25 cellular contexts compared by ENCODE assay signal in the genomic region with DNA sequence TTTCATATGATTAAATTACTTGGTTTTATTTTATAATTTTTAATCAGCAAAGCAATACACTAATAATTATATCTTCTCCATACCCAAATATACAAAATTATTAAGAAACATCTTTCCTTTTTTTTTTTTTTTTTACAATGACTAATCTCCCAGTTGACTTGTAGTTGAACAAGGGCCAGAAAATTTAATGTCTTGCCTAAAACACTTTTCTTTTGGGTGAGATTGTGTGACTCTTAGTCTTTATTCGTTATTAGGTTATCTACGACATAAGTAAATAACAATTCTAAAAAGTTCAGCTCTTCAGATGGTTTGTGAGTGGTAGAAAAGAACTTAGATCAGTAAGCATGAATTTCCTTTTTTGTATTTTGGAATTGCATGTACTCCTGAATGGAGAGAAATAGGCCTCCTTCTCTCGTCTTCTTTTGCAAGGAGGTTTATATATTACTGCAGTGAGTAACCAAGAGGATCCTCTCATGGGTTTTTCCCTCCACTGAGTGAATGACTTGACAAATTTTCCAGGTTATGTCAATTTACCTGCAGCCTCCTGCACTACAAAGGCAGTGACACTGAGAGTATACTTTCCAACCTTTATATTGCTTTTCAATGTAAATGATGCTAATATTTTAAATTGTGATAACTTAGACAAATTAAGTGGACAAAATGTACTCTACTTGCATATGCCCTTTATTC.
"Had no signal": no experiment of that assay in that cellular context is flagged by ENCODE, and none has a peak within 500 bp of the region (broad histone marks: within the 10 kb centered on the region; RNA-seq: fewer than 3 reads in every experiment).

No MANE protein-coding gene starts in this region.

- H3K4me3 ChIP-seq: coronary artery, dorsolateral prefrontal cortex, left lung, lower lobe of right lung, upper lobe of right lung had no signal

- ATAC-seq: activated T-cell treated with anti-CD3 and anti-CD28 coated beads, Interleukin-2, amount 50 U/mL, for 72 hours; left lung; lower lobe of right lung; naive thymus-derived CD8-positive, alpha-beta T cell; right cardiac atrium; stimulated activated effector memory CD8-positive, alpha-beta T cell treated with anti-CD3 and anti-CD28 coated beads, Interleukin-12 subunit alpha, Interleukin-12 subunit beta, amount 100 ng/mL, for 72 hours; upper lobe of right lung had no signal

- H3K27ac ChIP-seq: coronary artery, dorsolateral prefrontal cortex, left lung, lower lobe of right lung, upper lobe of right lung, VCaP had no signal

- H3K36me3 ChIP-seq: left lung, lower lobe of right lung, upper lobe of right lung had no signal

- FAIRE-seq: bronchial epithelial cell, frontal cortex, TTC549 had no signal

- H3K4me1 ChIP-seq: lower lobe of right lung, upper lobe of right lung had no signal

- H3K27me3 ChIP-seq: dorsolateral prefrontal cortex, left lung, upper lobe of right lung had no signal

- DNase-seq: activated CD4-positive, alpha-beta T cell treated with anti-CD3 and anti-CD28 coated beads for 4 hours; activated CD4-positive, alpha-beta T cell treated with anti-CD3 and anti-CD28 coated beads, Interleukin-2, amount 50 U/mL, for 4 hours; activated naive CD4-positive, alpha-beta T cell; activated T-cell treated with anti-CD3 and anti-CD28 coated beads for 4 hours; activated T-cell treated with anti-CD3 and anti-CD28 coated beads, Interleukin-2, amount 50 U/mL, for 72 hours; anterior cingulate cortex; dorsolateral prefrontal cortex; effector memory CD4-positive, alpha-beta T cell; erythroblast; kidney glomerular epithelial cell; left lung; lower lobe of right lung; mesenchymal stem cell; naive thymus-derived CD8-positive, alpha-beta T cell; right cardiac atrium; stimulated activated CD4-positive, alpha-beta T cell treated with anti-CD3 and anti-CD28 coated beads, Interleukin-12 subunit alpha, Interleukin-12 subunit beta, amount 100 ng/mL, for 4 hours; stimulated activated CD4-positive, alpha-beta T cell treated with anti-CD3 and anti-CD28 coated beads, Interleukin-4, amount 100 ng/mL, for 1 hour; T-helper 9 cell; upper lobe of right lung had no signal

- H3K9me3 ChIP-seq: left lung, lower lobe of right lung, upper lobe of right lung had no signal
